In the genomic region with DNA sequence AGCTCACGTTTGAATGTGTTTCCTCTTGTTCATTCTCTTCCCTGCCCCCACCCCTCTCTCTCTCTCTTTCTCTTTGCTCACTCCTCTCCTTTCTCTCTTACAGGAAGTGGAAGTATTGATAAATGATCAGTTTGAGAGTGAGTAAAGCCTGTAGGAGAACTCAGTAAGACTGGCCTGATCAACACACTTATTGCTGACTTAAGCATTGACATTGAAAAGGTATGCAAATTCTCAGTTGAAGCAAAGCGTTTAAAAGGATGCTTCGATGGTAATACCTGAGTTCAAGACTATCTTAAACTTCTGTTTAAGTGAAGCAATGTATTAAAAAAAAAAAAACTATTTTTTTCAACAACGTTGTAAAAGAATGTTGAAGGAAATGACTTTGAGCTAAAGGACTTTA, we compare ENCODE assay signal across 33 cellular contexts.
"Had no signal": no experiment of that assay in that cellular context is flagged by ENCODE, and none has a peak within 500 bp of the region (broad histone marks: within the 10 kb centered on the region; RNA-seq: fewer than 3 reads in every experiment).

No MANE protein-coding gene starts in this region.

- H3K27me3 ChIP-seq: MG63 had no signal

- DNase-seq: Karpas-422, Kasumi-1, MG63, MM.1S, MV-4-11, NCI-H1048, NCI-H1092, NCI-H1092 treated with DMSO at 0.1 percent for 48 hours, NCI-H1105, NCI-H1105 treated with DMSO at 0.1 percent for 48 hours, NCI-H1417, NCI-H1417 treated with DMSO at 0.1 percent for 48 hours, NCI-H1436, NCI-H1436 treated with DMSO at 0.1 percent for 48 hours, NCI-H146, NCI-H1694, NCI-H1694 treated with DMSO at 0.1 percent for 48 hours, NCI-H187, NCI-H187 treated with DMSO at 0.1 percent for 48 hours, NCI-H1930, NCI-H2029, NCI-H2029 treated with DMSO at 0.1 percent for 48 hours, NCI-H2081, NCI-H2081 treated with DMSO at 0.1 percent for 48 hours, NCI-H2107, NCI-H2171, NCI-H2171 treated with DMSO at 0.1 percent for 48 hours, NCI-H226, NCI-H345, NCI-H446, NCI-H446 treated with DMSO at 0.1 percent for 48 hours, NCI-H510A, NCI-H510A treated with DMSO at 0.1 percent for 48 hours had no signal

- H3K36me3 ChIP-seq: MG63 had no signal

- H3K4me3 ChIP-seq: MG63 had no signal

- H3K9me3 ChIP-seq: MG63 had no signal
